13 cellular contexts compared by ENCODE assay signal in genomic region chr16:85421338-85422123, GRCh38.
DNase-seq lines count a peak whose midpoint lies in the region; ATAC-seq and TF ChIP-seq lines count a peak whose summit lies in the region.
"Had no signal": no experiment of that assay in that cellular context is flagged by ENCODE, and none has a peak within 500 bp of the region (broad histone marks: within the 10 kb centered on the region; RNA-seq: fewer than 3 reads in every experiment).

No MANE protein-coding gene starts in this region.

- POLR2A ChIA-PET in activated CD4-positive, alpha-beta memory T cell treated with anti-CD3 and anti-CD28 coated beads for 36 hours (lab: Charles Lee) = no interaction called here
- POLR2A ChIA-PET in activated CD4-positive, alpha-beta memory T cell treated with anti-CD3 and anti-CD28 coated beads, Interleukin-2, amount 10 ng/mL, durations not matched to agents 7 days and 5 days (lab: Charles Lee) = interaction anchor here (2.0 kb wide), 1 partner anchor 192 kb away, joined by 5 read pairs; the partner anchor contains the start of gene GSE1

- intact Hi-C loops in activated CD4-positive, alpha-beta memory T cell treated with anti-CD3 and anti-CD28 coated beads for 36 hours (cut with micrococcal nuclease) = loop anchor here (5.0 kb wide), 1 partner anchor 136 kb away; no protein-coding TSS in a partner anchor
- intact Hi-C loops in sigmoid colon (cut with DNase I) = loop anchor here (5.0 kb wide), 3 partner anchors 66 to 136 kb away; no protein-coding TSS in a partner anchor

- H3K4me3 ChIP-seq in sigmoid colon = no peak overlapping the region
- H3K4me3 ChIP-seq: prostate gland had no signal

- no peak for ATAC-seq in T-helper 17 cell
- ATAC-seq in left lobe of liver = no peak

- no peak for TF ChIP-seq EP300 in sigmoid colon (IDR thresholded peaks at IDR 0.05)

- CTCF ChIA-PET in activated CD4-positive, alpha-beta memory T cell treated with anti-CD3 and anti-CD28 coated beads for 36 hours (lab: Charles Lee) = interaction anchor here (0.6 to 17.1 kb wide), 19 partner anchors 10 to 634 kb away, joined by 3 to 271 read pairs (median 4); partner anchors contain the start of gene GSE1
- CTCF ChIA-PET in activated CD4-positive, alpha-beta memory T cell treated with anti-CD3 and anti-CD28 coated beads, Interleukin-2, amount 10 ng/mL, durations not matched to agents 7 days and 5 days (lab: Charles Lee) = interaction anchor here (1.0 to 4.2 kb wide), 11 partner anchors 9 to 195 kb away, joined by 3 to 44 read pairs (median 5); partner anchors contain the start of gene GSE1

- TF ChIP-seq POLR2A in sigmoid colon (IDR thresholded peaks at IDR 0.05) = no peak

- no peaks in the 10 kb centered on the region for H3K36me3 ChIP-seq in sigmoid colon
- H3K36me3 ChIP-seq: Peyer's patch, prostate gland had no signal

- peak; percentile 5 for DNase-seq in activated CD4-positive, alpha-beta memory T cell treated with anti-CD3 and anti-CD28 coated beads for 36 hours
- no peak for DNase-seq in activated CD4-positive, alpha-beta memory T cell treated with anti-CD3 and anti-CD28 coated beads, Interleukin-2, amount 10 ng/mL, durations not matched to agents 7 days and 5 days
- peak in 2 of 3 donors; percentile 2 to 5 for DNase-seq in T-helper 17 cell
- DNase-seq in left lobe of liver (ENCODE audit: low spot score) = peak; percentile 45
- peak; percentile 64 for DNase-seq in sigmoid colon
- no peak for DNase-seq in GM10266 (ENCODE audit: extremely low spot score)
- no peak for DNase-seq in GDM1 (lab: John Stamatoyannopoulos, UW)
- DNase-seq in DMS153 treated with DMSO at 0.1 percent for 48 hours (lab: John Stamatoyannopoulos, UW; ENCODE audit: unreplicated experiment) = no peak
- DNase-seq: NCI-H1436 treated with DMSO at 0.1 percent for 48 hours had no signal

- H3K9me3 Mint-ChIP-seq in activated CD4-positive, alpha-beta memory T cell treated with anti-CD3 and anti-CD28 coated beads for 36 hours = no peaks in the 10 kb centered on the region
- H3K9me3 Mint-ChIP-seq in activated CD4-positive, alpha-beta memory T cell treated with anti-CD3 and anti-CD28 coated beads, Interleukin-2, amount 10 ng/mL, durations not matched to agents 7 days and 5 days = no peaks in the 10 kb centered on the region

- H3K27me3 Mint-ChIP-seq in activated CD4-positive, alpha-beta memory T cell treated with anti-CD3 and anti-CD28 coated beads for 36 hours = peaks cover 4% of the 10 kb centered on the region
- no peaks in the 10 kb centered on the region for H3K27me3 Mint-ChIP-seq in activated CD4-positive, alpha-beta memory T cell treated with anti-CD3 and anti-CD28 coated beads, Interleukin-2, amount 10 ng/mL, durations not matched to agents 7 days and 5 days
- H3K27me3 Mint-ChIP-seq in T-helper 17 cell = peaks cover 29% of the 10 kb centered on the region

- no peaks in the 10 kb centered on the region for H3K27me3 ChIP-seq in sigmoid colon
- H3K27me3 ChIP-seq: Peyer's patch had no signal

- no peak overlapping the region for H3K4me3 Mint-ChIP-seq in activated CD4-positive, alpha-beta memory T cell treated with anti-CD3 and anti-CD28 coated beads for 36 hours
- no peak overlapping the region for H3K4me3 Mint-ChIP-seq in activated CD4-positive, alpha-beta memory T cell treated with anti-CD3 and anti-CD28 coated beads, Interleukin-2, amount 10 ng/mL, durations not matched to agents 7 days and 5 days
- no peak overlapping the region for H3K4me3 Mint-ChIP-seq in T-helper 17 cell

- H3K9me3 ChIP-seq in T-helper 17 cell (ENCODE audit: control insufficient read depth, low read length, poor library complexity, severe bottlenecking) (no peaks in the 10 kb centered on the region), sigmoid colon (no peaks in the 10 kb centered on the region)
- H3K9me3 ChIP-seq: Peyer's patch, prostate gland had no signal

- no peak overlapping the region for H3K27ac Mint-ChIP-seq in activated CD4-positive, alpha-beta memory T cell treated with anti-CD3 and anti-CD28 coated beads for 36 hours
- H3K27ac Mint-ChIP-seq in activated CD4-positive, alpha-beta memory T cell treated with anti-CD3 and anti-CD28 coated beads, Interleukin-2, amount 10 ng/mL, durations not matched to agents 7 days and 5 days = no peak overlapping the region
- no peak overlapping the region for H3K27ac Mint-ChIP-seq in T-helper 17 cell

- H3K36me3 Mint-ChIP-seq in activated CD4-positive, alpha-beta memory T cell treated with anti-CD3 and anti-CD28 coated beads for 36 hours = no peaks in the 10 kb centered on the region
- no peaks in the 10 kb centered on the region for H3K36me3 Mint-ChIP-seq in activated CD4-positive, alpha-beta memory T cell treated with anti-CD3 and anti-CD28 coated beads, Interleukin-2, amount 10 ng/mL, durations not matched to agents 7 days and 5 days (ENCODE audit: low read depth)
- peaks cover 4% of the 10 kb centered on the region for H3K36me3 Mint-ChIP-seq in T-helper 17 cell (ENCODE audit: low read depth)

- 42 to 76% methylated on average over 21 of the region's 21 CpGs for WGBS in sigmoid colon, 2 donors

- TF ChIP-seq CTCF in sigmoid colon (IDR thresholded peaks at IDR 0.05) (no peak), GM10266 (IDR thresholded peaks at IDR 0.05; ENCODE audit: control insufficient read depth, insufficient read depth, low read depth, missing control alignments) (no peak)

- peaks cover 2% of the 10 kb centered on the region for H3K4me1 Mint-ChIP-seq in activated CD4-positive, alpha-beta memory T cell treated with anti-CD3 and anti-CD28 coated beads for 36 hours (ENCODE audit: low read depth)
- H3K4me1 Mint-ChIP-seq in activated CD4-positive, alpha-beta memory T cell treated with anti-CD3 and anti-CD28 coated beads, Interleukin-2, amount 10 ng/mL, durations not matched to agents 7 days and 5 days = peaks cover 2% of the 10 kb centered on the region
- peaks cover 4% of the 10 kb centered on the region for H3K4me1 Mint-ChIP-seq in T-helper 17 cell

- no peak overlapping the region for H3K27ac ChIP-seq in sigmoid colon
- H3K27ac ChIP-seq: epithelial cell of prostate, prostate gland, VCaP had no signal

- peaks cover 0 to 13% (median 11%) of the 10 kb centered on the region in 4 donors for H3K4me1 ChIP-seq in sigmoid colon
- H3K4me1 ChIP-seq: prostate gland had no signal

Comparison
In these comparisons a context has a peak if more than half of its experiments do, and no peak if none do; other contexts are left out.
1. DNase-seq: peak in activated CD4-positive, alpha-beta memory T cell treated with anti-CD3 and anti-CD28 coated beads for 36 hours (single experiment), T-helper 17 cell (2 of 3), left lobe of liver (single experiment) and sigmoid colon (single experiment); none in activated CD4-positive, alpha-beta memory T cell treated with anti-CD3 and anti-CD28 coated beads, Interleukin-2, amount 10 ng/mL, durations not matched to agents 7 days and 5 days (single experiment), GM10266 (single experiment), GDM1 (single experiment) and DMS153 treated with DMSO at 0.1 percent for 48 hours (single experiment).